In the genomic region with DNA sequence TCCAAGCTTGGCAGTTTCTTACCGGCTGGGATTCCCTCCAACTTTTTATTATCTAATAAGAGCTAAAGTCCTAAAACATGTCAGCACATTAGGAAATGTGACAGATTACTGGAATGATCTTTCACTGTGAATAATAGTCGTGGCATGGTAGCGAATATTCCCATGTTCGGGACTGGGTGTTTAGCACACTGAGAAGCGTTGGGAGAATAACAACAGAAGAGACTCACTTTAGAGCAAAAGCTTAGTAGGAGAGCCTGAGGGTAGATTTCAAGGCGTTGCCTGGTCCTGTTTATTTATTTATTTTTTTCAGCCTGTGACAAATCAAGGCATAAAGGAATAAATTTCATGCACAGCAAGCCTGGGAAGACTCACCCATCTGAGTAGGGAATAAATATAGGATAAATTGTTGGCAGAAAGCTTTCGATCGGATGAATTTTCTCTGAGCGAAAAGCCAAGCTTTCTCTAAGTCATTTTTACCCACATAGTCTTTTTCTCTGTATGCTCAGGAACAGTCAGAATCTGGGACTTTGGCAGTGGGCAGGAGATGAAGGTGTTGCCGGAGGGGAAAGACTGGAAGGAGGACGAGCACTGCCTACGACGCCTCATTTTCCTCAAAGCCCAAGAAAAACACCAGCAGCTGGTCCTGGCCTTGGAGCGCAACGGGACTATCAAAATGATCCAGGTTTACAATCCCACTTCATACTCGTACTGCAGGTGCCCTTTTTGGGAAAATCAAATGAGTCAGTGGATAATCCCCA, we compare ENCODE assay signal across 14 cellular contexts.
DNase-seq lines count a peak whose midpoint lies in the region; ATAC-seq and TF ChIP-seq lines count a peak whose summit lies in the region.
"Had no signal": no experiment of that assay in that cellular context is flagged by ENCODE, and none has a peak within 500 bp of the region (broad histone marks: within the 10 kb centered on the region; RNA-seq: fewer than 3 reads in every experiment).

No MANE protein-coding gene starts in this region.

- in situ Hi-C loops in transverse colon (cut with MboI; ENCODE audit: low pct_ligation_motif_present in 1 of 4, low pct_unique_long_range_greater_than_20kb in 1 of 4, low sequenced_read_pairs in 3 of 4) = no loop called here

- H3K27ac Mint-ChIP-seq in brain = peak overlapping the region in 4 of 5 experiments; percentile 50 to 92 (median 55)
- H3K27ac Mint-ChIP-seq: activated T-helper 2 cell treated with anti-CD3 and anti-CD28 coated beads, Interferon-gamma antibody, Interleukin-2, Interleukin-4, amounts not matched to agents 10 μg/mL and 5 μg/mL and 100 μg/mL, durations not matched to agents 14 hours and 24 hours and 36 hours had no signal

- H3K4me1 Mint-ChIP-seq in brain = peaks cover 12% of the 10 kb centered on the region

- H3K9me3 ChIP-seq in transverse colon = no peaks in the 10 kb centered on the region
- H3K9me3 ChIP-seq: colonic mucosa had no signal

- H3K36me3 Mint-ChIP-seq in brain = no peaks in the 10 kb centered on the region

- H3K36me3 ChIP-seq in transverse colon = no peaks in the 10 kb centered on the region
- H3K36me3 ChIP-seq: colonic mucosa had no signal

- no peak overlapping the region for H3K27ac ChIP-seq in transverse colon
- H3K27ac ChIP-seq: colonic mucosa had no signal

- no peaks in the 10 kb centered on the region for H3K27me3 Mint-ChIP-seq in brain

- WGBS in transverse colon (ENCODE audit: low coverage in 1 of 2), 2 donors = 49 to 58% methylated on average over 13 to 16 of the region's 16 CpGs

- intact Hi-C loops in left colon (cut with DNase I, micrococcal nuclease) = no loop called here
- intact Hi-C loops in transverse colon (cut with DNase I; ENCODE audit: low total_unique reads) = no loop called here

- ATAC-seq in left colon (peak; percentile 44), GM21528 (IDR thresholded peaks at IDR 0.05; ENCODE audit: low FRiP score, unreplicated experiment) (no peak)

- DNase-seq in M059J (ENCODE audit: low read depth) (peak; percentile 66), left colon (no peak), transverse colon (no peak), NAMALWA (ENCODE audit: low spot score) (no peak)
- no peak for DNase-seq in stimulated activated CD4-positive, alpha-beta T cell treated with anti-CD3 and anti-CD28 coated beads, Interleukin-12 subunit alpha, Interleukin-12 subunit beta, amount 100 ng/mL, for 4 hours
- DNase-seq: activated CD4-positive, alpha-beta T cell treated with anti-CD3 and anti-CD28 coated beads for 4 hours; colonic mucosa; DMS153; midbrain; NCI-H1105; NCI-H748 treated with DMSO at 0.1 percent for 48 hours had no signal

- H3K4me3 Mint-ChIP-seq in brain = peak overlapping the region in 3 of 5 experiments; percentile 47 to 65 (median 65)

- peaks cover 0 to 4% (median 3%) of the 10 kb centered on the region in 5 experiments for H3K9me3 Mint-ChIP-seq in brain
- H3K9me3 Mint-ChIP-seq: activated T-helper 2 cell treated with anti-CD3 and anti-CD28 coated beads, Interferon-gamma antibody, Interleukin-2, Interleukin-4, amounts not matched to agents 10 μg/mL and 5 μg/mL and 100 μg/mL, durations not matched to agents 14 hours and 24 hours and 36 hours had no signal

- no peak for TF ChIP-seq POLR2A in transverse colon (IDR thresholded peaks at IDR 0.05)

- H3K27me3 ChIP-seq in transverse colon = no peaks in the 10 kb centered on the region
- H3K27me3 ChIP-seq: colonic mucosa had no signal

- no peak for TF ChIP-seq EP300 in transverse colon (IDR thresholded peaks at IDR 0.05; ENCODE audit: low read depth)

- peak overlapping the region in 3 of 4 donors; percentile 14 to 20 (median 19) for H3K4me3 ChIP-seq in transverse colon
- H3K4me3 ChIP-seq: colonic mucosa had no signal

- TF ChIP-seq CTCF in brain (conservative IDR thresholded peaks at IDR 0.05) = no peak
- TF ChIP-seq CTCF in transverse colon (IDR thresholded peaks at IDR 0.05) = no peak

- peaks cover 0 to 5% (median 0%) of the 10 kb centered on the region in 4 donors for H3K4me1 ChIP-seq in transverse colon
- H3K4me1 ChIP-seq: colonic mucosa had no signal
